1 cellular context compared by ENCODE assay signal in genomic region chr12:11727133-11727664, GRCh38.
TF ChIP-seq lines count a peak whose summit lies in the region.

No MANE protein-coding gene starts in this region.

TF ChIP-seq in IMR-90, 13 proteins besides CTCF, POLR2A, EP300 and RAD21 (continued from another document):
- TF ChIP-seq ELK1 (IDR thresholded peaks at IDR 0.05; ENCODE audit: borderline replicate concordance, low read depth, low read length) (no peak), CHD1 (IDR thresholded peaks at IDR 0.05; ENCODE audit: low read depth, low read length) (no peak), BHLHE40 (IDR thresholded peaks at IDR 0.05; ENCODE audit: low read depth, low read length) (no peak), USF2 (IDR thresholded peaks at IDR 0.05; ENCODE audit: low read depth, low read length) (no peak), MXI1 (IDR thresholded peaks at IDR 0.05; ENCODE audit: borderline replicate concordance, low read depth, low read length) (no peak), SMC3 (IDR thresholded peaks at IDR 0.05; ENCODE audit: low read depth, low read length) (no peak), NFE2L2 (IDR thresholded peaks at IDR 0.05; ENCODE audit: low read depth, low read length) (no peak), CEBPB (IDR thresholded peaks at IDR 0.05; ENCODE audit: low read depth, low read length) (no peak)
